Comparison of ENCODE assay signal across 1 cellular context in genomic region chr10:599767-600166, GRCh38.
TF ChIP-seq lines count a peak whose summit lies in the region.

No MANE protein-coding gene starts in this region.

TF ChIP-seq in SK-N-SH, 30 proteins besides CTCF, POLR2A, EP300 and RAD21 (continued from another document):
- TF ChIP-seq NFIC (IDR thresholded peaks at IDR 0.05; ENCODE audit: borderline replicate concordance), result no peak
- TF ChIP-seq MXI1 (IDR thresholded peaks at IDR 0.05; ENCODE audit: low read depth, low read length), result no peak
- no peak for TF ChIP-seq RXRA (IDR thresholded peaks at IDR 0.05; ENCODE audit: borderline replicate concordance, low read depth)
- TF ChIP-seq YY1 (IDR thresholded peaks at IDR 0.05; ENCODE audit: low read depth), result no peak
- TF ChIP-seq RCOR1 (IDR thresholded peaks at IDR 0.05; ENCODE audit: low read length), result no peak
- TF ChIP-seq PBX3 (IDR thresholded peaks at IDR 0.05), result no peak
- no peak for TF ChIP-seq ELF1 (IDR thresholded peaks at IDR 0.05)
- no peak for TF ChIP-seq CHD2 (IDR thresholded peaks at IDR 0.05; ENCODE audit: low read length, partially characterized antibody)
